ENCODE assay signal across 2 cellular contexts in genomic region chr3:10303105-10303504, GRCh38.
TF ChIP-seq lines count a peak whose summit lies in the region.

No MANE protein-coding gene starts in this region.

TF ChIP-seq in HepG2, 621 proteins besides CTCF, POLR2A, EP300 and RAD21:
- TF ChIP-seq MAFK (conservative IDR thresholded peaks at IDR 0.05 in 1 of 2, IDR thresholded peaks at IDR 0.05 in 1 of 2; ENCODE audit: low read length in 2 of 2) (no peak), ATF7-NPFF (CRISPR knock-in tag; IDR thresholded peaks at IDR 0.05; ENCODE audit: low read depth) (no peak), RBFOX2 (IDR thresholded peaks at IDR 0.05; ENCODE audit: low read depth, low read length) (0 out of 2 replicates have a peak, but pooled peaks have one; percentile 38), CENPBD1 (CRISPR knock-in tag; IDR thresholded peaks at IDR 0.05; ENCODE audit: borderline replicate concordance, low read depth) (no peak), ELF4 (CRISPR knock-in tag; IDR thresholded peaks at IDR 0.05; ENCODE audit: borderline replicate concordance) (no peak), RBM22 (optimal IDR thresholded peaks at IDR 0.05; ENCODE audit: low read length) (peak; percentile 62), ZNF75D (CRISPR knock-in tag; IDR thresholded peaks at IDR 0.05; ENCODE audit: borderline replicate concordance) (no peak), BATF2 (CRISPR knock-in tag; IDR thresholded peaks at IDR 0.05) (no peak), ZBTB38 (CRISPR knock-in tag; IDR thresholded peaks at IDR 0.05) (no peak), ZNF563 (CRISPR knock-in tag; IDR thresholded peaks at IDR 0.05) (no peak), ZBTB34 (CRISPR knock-in tag; IDR thresholded peaks at IDR 0.05) (no peak), LCORL (IDR thresholded peaks at IDR 0.05) (no peak), LCORL (CRISPR knock-in tag; IDR thresholded peaks at IDR 0.05) (no peak), NFKB2 (CRISPR knock-in tag; IDR thresholded peaks at IDR 0.05; ENCODE audit: borderline replicate concordance) (no peak), POLR2AphosphoS2 (IDR thresholded peaks at IDR 0.05; ENCODE audit: low read depth, low read length) (0 out of 2 replicates have a peak, but pooled peaks have one; percentile 9), NR2F6 (IDR thresholded peaks at IDR 0.05) (no peak), NR2F6 (CRISPR knock-in tag; IDR thresholded peaks at IDR 0.05) (no peak), ATAD3A (CRISPR knock-in tag; IDR thresholded peaks at IDR 0.05) (no peak), REXO4 (CRISPR knock-in tag; IDR thresholded peaks at IDR 0.05; ENCODE audit: borderline replicate concordance) (no peak), ARHGAP35 (CRISPR knock-in tag; IDR thresholded peaks at IDR 0.05; ENCODE audit: borderline replicate concordance) (no peak)
- TF ChIP-seq, protein P1, sequence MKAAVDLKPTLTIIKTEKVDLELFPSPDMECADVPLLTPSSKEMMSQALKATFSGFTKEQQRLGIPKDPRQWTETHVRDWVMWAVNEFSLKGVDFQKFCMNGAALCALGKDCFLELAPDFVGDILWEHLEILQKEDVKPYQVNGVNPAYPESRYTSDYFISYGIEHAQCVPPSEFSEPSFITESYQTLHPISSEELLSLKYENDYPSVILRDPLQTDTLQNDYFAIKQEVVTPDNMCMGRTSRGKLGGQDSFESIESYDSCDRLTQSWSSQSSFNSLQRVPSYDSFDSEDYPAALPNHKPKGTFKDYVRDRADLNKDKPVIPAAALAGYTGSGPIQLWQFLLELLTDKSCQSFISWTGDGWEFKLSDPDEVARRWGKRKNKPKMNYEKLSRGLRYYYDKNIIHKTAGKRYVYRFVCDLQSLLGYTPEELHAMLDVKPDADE (CRISPR knock-in tag; IDR thresholded peaks at IDR 0.05): no peak
- TF ChIP-seq, protein P2, sequence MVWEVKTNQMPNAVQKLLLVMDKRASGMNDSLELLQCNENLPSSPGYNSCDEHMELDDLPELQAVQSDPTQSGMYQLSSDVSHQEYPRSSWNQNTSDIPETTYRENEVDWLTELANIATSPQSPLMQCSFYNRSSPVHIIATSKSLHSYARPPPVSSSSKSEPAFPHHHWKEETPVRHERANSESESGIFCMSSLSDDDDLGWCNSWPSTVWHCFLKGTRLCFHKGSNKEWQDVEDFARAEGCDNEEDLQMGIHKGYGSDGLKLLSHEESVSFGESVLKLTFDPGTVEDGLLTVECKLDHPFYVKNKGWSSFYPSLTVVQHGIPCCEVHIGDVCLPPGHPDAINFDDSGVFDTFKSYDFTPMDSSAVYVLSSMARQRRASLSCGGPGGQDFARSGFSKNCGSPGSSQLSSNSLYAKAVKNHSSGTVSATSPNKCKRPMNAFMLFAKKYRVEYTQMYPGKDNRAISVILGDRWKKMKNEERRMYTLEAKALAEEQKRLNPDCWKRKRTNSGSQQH (CRISPR knock-in tag; IDR thresholded peaks at IDR 0.05; ENCODE audit: low read depth): no peak

TF ChIP-seq in endothelial cell of umbilical vein, 7 proteins besides CTCF, POLR2A, EP300 and RAD21:
- TF ChIP-seq JUN (IDR thresholded peaks at IDR 0.05; ENCODE audit: borderline replicate concordance, insufficient read depth, insufficient read length, low read depth) (no peak), EZH2 (IDR thresholded peaks at IDR 0.05; ENCODE audit: borderline replicate concordance, low read depth, low read length, severe bottlenecking) (no peak), POLR2AphosphoS5 (IDR thresholded peaks at IDR 0.05; ENCODE audit: insufficient read depth, low read depth, low read length) (no peak), GATA2 (IDR thresholded peaks at IDR 0.05; ENCODE audit: insufficient read depth, insufficient read length, low read depth, low read length) (no peak), FOS (IDR thresholded peaks at IDR 0.05; ENCODE audit: borderline replicate concordance, insufficient read depth, low read length) (no peak), MYC (IDR thresholded peaks at IDR 0.05; ENCODE audit: low read depth, low read length) (no peak)
- TF ChIP-seq, protein P3, sequence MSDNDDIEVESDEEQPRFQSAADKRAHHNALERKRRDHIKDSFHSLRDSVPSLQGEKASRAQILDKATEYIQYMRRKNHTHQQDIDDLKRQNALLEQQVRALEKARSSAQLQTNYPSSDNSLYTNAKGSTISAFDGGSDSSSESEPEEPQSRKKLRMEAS (IDR thresholded peaks at IDR 0.05; ENCODE audit: insufficient read depth, insufficient read length): no peak
